1 cellular context compared by ENCODE assay signal in the genomic region with DNA sequence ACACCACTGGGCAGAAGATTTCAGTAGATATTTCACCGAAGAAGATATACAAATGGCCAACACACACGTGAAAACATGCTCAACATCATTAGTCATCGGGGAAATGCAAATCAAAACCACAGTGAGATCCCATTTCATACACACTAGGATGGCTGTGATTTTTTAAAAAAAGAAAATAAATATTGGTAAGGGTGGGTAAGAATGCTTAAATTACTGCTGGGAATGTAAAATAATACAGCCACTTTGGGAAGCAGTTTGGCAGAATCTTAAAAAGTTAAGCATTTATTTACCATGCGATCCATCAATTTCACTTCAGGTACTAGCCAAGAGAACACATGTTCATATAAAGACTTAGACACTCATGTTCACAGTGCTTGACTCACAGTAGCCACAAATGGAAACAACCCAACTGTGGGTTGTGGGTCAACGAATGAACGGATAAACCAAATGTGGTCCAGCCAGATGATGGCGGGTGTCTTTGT.
TF ChIP-seq lines count a peak whose summit lies in the region.

No MANE protein-coding gene starts in this region.

TF ChIP-seq in endothelial cell of umbilical vein, 7 proteins besides CTCF, POLR2A, EP300 and RAD21:
- TF ChIP-seq, protein P1, sequence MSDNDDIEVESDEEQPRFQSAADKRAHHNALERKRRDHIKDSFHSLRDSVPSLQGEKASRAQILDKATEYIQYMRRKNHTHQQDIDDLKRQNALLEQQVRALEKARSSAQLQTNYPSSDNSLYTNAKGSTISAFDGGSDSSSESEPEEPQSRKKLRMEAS (IDR thresholded peaks at IDR 0.05; ENCODE audit: insufficient read depth, insufficient read length): no peak
- TF ChIP-seq POLR2AphosphoS5 (IDR thresholded peaks at IDR 0.05; ENCODE audit: insufficient read depth, low read depth, low read length) (no peak), EZH2 (IDR thresholded peaks at IDR 0.05; ENCODE audit: borderline replicate concordance, low read depth, low read length, severe bottlenecking) (no peak)
